16 cellular contexts compared by ENCODE assay signal in genomic region chr5:143543358-143544255, GRCh38.
DNase-seq lines count a peak whose midpoint lies in the region; ATAC-seq and TF ChIP-seq lines count a peak whose summit lies in the region.
"Had no signal": no experiment of that assay in that cellular context is flagged by ENCODE, and none has a peak within 500 bp of the region (broad histone marks: within the 10 kb centered on the region; RNA-seq: fewer than 3 reads in every experiment).

No MANE protein-coding gene starts in this region.

- peak overlapping the region; percentile 96 for H2BK15ac ChIP-seq in IMR-90 (ENCODE audit: low read depth, low read length)

- no peak for TF ChIP-seq EP300 in ovary (IDR thresholded peaks at IDR 0.05)

- no peak overlapping the region for H2AK9ac ChIP-seq in IMR-90 (replicated peaks; ENCODE audit: low read depth, low read length, poor library complexity)

- H4K8ac ChIP-seq in IMR-90 (ENCODE audit: low read depth in 2 of 2, low read length in 2 of 2), result peak overlapping the region; percentile 70 to 96; a peak in 3 of 4 replicates

- H3K27me3 ChIP-seq in IMR-90 (ENCODE audit: control insufficient read depth, insufficient read depth, low read length) (no peaks in the 10 kb centered on the region), ovary (no peaks in the 10 kb centered on the region)
- H3K27me3 ChIP-seq: cardiac muscle cell, upper lobe of left lung had no signal

- no CpG with 5 or more reads among the region's 2 CpGs for WGBS in IMR-90 (ENCODE audit: extremely low coverage in 2 of 2, insufficient read length in 1 of 2), 2 experiments
- 51 to 71% (median 55%) methylated on average over 2 of the region's 2 CpGs for WGBS in ovary, 3 donors

- ATAC-seq in IMR-90 (ENCODE audit: low read depth), result peak; percentile 93
- ATAC-seq in GM21737 (IDR thresholded peaks at IDR 0.05; ENCODE audit: unreplicated experiment), result no peak
- ATAC-seq: activated CD8-positive, alpha-beta T cell treated with anti-CD3 and anti-CD28 coated beads for 36 hours; K562 had no signal

- 0 out of 2 replicates have a peak overlapping the region, but pooled peaks have one; percentile 44 for H3K9ac ChIP-seq in IMR-90 (ENCODE audit: low read depth, low read length)

- H3K4ac ChIP-seq in IMR-90 (ENCODE audit: low read depth, low read length), result peak overlapping the region; percentile 96

- H2BK20ac ChIP-seq in IMR-90 (ENCODE audit: low read depth, low read length), result peak overlapping the region; percentile 93

- peak overlapping the region; percentile 96 for H3K14ac ChIP-seq in IMR-90 (replicated peaks; ENCODE audit: low read depth, low read length)

- peak overlapping the region; percentile 42; the same call in 1 of the 2 replicates for H3K56ac ChIP-seq in IMR-90 (ENCODE audit: extremely low read depth, insufficient read depth, low read length)

- peak overlapping the region; percentile 87; the same call in 1 of the 2 replicates for H4K91ac ChIP-seq in IMR-90 (ENCODE audit: insufficient read depth, low read depth, low read length)

- no peak for TF ChIP-seq RAD21 in IMR-90 (IDR thresholded peaks at IDR 0.05; ENCODE audit: low read length)

- no TSS peak for BruUV-seq in IMR-90 (replicated peaks; lab: Mats Ljungman, UMichigan)

- CTCF ChIA-PET in IMR-90 (lab: Yijun Ruan, JAX), result interaction anchor here (0.6 to 1.5 kb wide), 2 partner anchors 9 to 602 kb away, joined by 3 to 4 read pairs; no protein-coding TSS in a partner anchor

- H3K9me1 ChIP-seq in IMR-90 (ENCODE audit: insufficient read depth, low read length), result no peaks in the 10 kb centered on the region; the same call in 1 of the 2 replicates

- intact Hi-C loops in IMR-90 (cut with micrococcal nuclease), result loop anchor here (5.0 kb wide), 1 partner anchor 214 kb away; no protein-coding TSS in a partner anchor
- intact Hi-C loops in ovary (cut with DNase I), result no loop called here

- peak; percentile 25 for DNase-seq in ACHN
- DNase-seq in IMR-90, result peak; percentile 76
- DNase-seq in cardiac fibroblast (ENCODE audit: low read depth in 2 of 2), result peak; percentile 42 to 60
- DNase-seq in kidney tubule cell (ENCODE audit: low spot score), result peak; percentile 54
- no peak for DNase-seq in NCI-H2227 treated with DMSO at 0.1 percent for 48 hours (lab: John Stamatoyannopoulos, UW)
- DNase-seq in ovary, result no peak
- no peak for DNase-seq in NCI-H2227 (lab: John Stamatoyannopoulos, UW; ENCODE audit: unreplicated experiment)
- DNase-seq: activated CD8-positive, alpha-beta T cell treated with anti-CD3 and anti-CD28 coated beads for 36 hours; activated effector memory CD4-positive, alpha-beta T cell treated with Interleukin-2 at 50 U/mL for 16 hours; NCI-H748 treated with DMSO at 0.1 percent for 48 hours; SHP77 treated with DMSO at 0.1 percent for 48 hours; stimulated activated CD4-positive, alpha-beta T cell treated with anti-CD3 and anti-CD28 coated beads, Interleukin-1b, Interleukin-23, amount 100 ng/mL, for 48 hours; upper lobe of left lung had no signal

- H3K4me1 ChIP-seq in IMR-90 (ENCODE audit: control insufficient read depth, insufficient read depth, low read length) (peaks cover 10% of the 10 kb centered on the region), ovary (ENCODE audit: insufficient read depth) (no peaks in the 10 kb centered on the region)
- H3K4me1 ChIP-seq: upper lobe of left lung had no signal

- peak overlapping the region; percentile 100 for H4K5ac ChIP-seq in IMR-90 (ENCODE audit: low read depth, low read length)

- peak overlapping the region; percentile 94 for H2BK120ac ChIP-seq in IMR-90 (ENCODE audit: low read depth, low read length)

- H3K36me3 ChIP-seq in IMR-90 (ENCODE audit: control insufficient read depth, insufficient read depth, low read length) (no peaks in the 10 kb centered on the region), ovary (no peaks in the 10 kb centered on the region)
- H3K36me3 ChIP-seq: cardiac muscle cell, upper lobe of left lung had no signal

- no peak for TF ChIP-seq POLR2A in IMR-90 (IDR thresholded peaks at IDR 0.05; ENCODE audit: low read depth, low read length)
- no peak for TF ChIP-seq POLR2A in ovary (IDR thresholded peaks at IDR 0.05)

- TF ChIP-seq CTCF in IMR-90 (conservative IDR thresholded peaks at IDR 0.05; ENCODE audit: low read depth, low read length), result no peak
- no peak for TF ChIP-seq CTCF in cardiac fibroblast (IDR thresholded peaks at IDR 0.05; ENCODE audit: low read depth, low read length)
- TF ChIP-seq CTCF in ovary (IDR thresholded peaks at IDR 0.05), result no peak

- POLR2A ChIA-PET in IMR-90 (lab: Charles Lee; ENCODE audit: unreplicated experiment), result interaction anchor here (0.6 kb wide), 1 partner anchor 158 kb away, joined by 3 read pairs; no protein-coding TSS in a partner anchor

- H3K4me2 ChIP-seq in IMR-90 (ENCODE audit: low read depth, low read length), result peak overlapping the region; percentile 96

- H3K9me3 ChIP-seq in IMR-90 (ENCODE audit: control insufficient read depth, insufficient read depth, low read length) (peaks cover 2% of the 10 kb centered on the region), ovary (peaks cover 0 to 3% of the 10 kb centered on the region in 2 donors)

- in situ Hi-C loops in ACHN (cut with HindIII; ENCODE audit: low pct_ligation_motif_present, low pct_unique_long_range_greater_than_20kb, low sequenced_read_pairs), result no loop called here
- in situ Hi-C loops in IMR-90 (cut with MboI; ENCODE audit: low sequenced_read_pairs), result no loop called here

- peak overlapping the region; percentile 98 for H3K23ac ChIP-seq in IMR-90 (ENCODE audit: low read depth, low read length)

- H3K4me3 ChIP-seq in IMR-90 (ENCODE audit: insufficient read depth, low read depth, low read length) (no peak overlapping the region), cardiac fibroblast (replicated peaks in 1 of 2; ENCODE audit: low read depth in 2 of 2, low read length in 2 of 2) (no peak overlapping the region), ovary (no peak overlapping the region)
- H3K4me3 ChIP-seq: cardiac muscle cell, K562, upper lobe of left lung had no signal

- H3K27ac ChIP-seq in IMR-90 (ENCODE audit: insufficient read depth, low read length), result peak overlapping the region; percentile 98
- no peak overlapping the region for H3K27ac ChIP-seq in ovary
- H3K27ac ChIP-seq: cardiac muscle cell, upper lobe of left lung had no signal

- peak overlapping the region; percentile 99 for H2BK5ac ChIP-seq in IMR-90 (ENCODE audit: low read depth, low read length, poor library complexity, severe bottlenecking)

- peak overlapping the region; percentile 100 for H3K18ac ChIP-seq in IMR-90 (ENCODE audit: low read depth, low read length)

- dilution Hi-C loops in IMR-90 (cut with HindIII; ENCODE audit: low sequenced_read_pairs, unreplicated experiment), result no loop called here

- peak overlapping the region; percentile 75 for H2AFZ ChIP-seq in IMR-90 (replicated peaks; ENCODE audit: low read length, poor library complexity)

- H3K79me1 ChIP-seq in IMR-90 (ENCODE audit: low read depth in 1 of 2, low read length in 2 of 2), result no peaks in the 10 kb centered on the region

- H4K20me1 ChIP-seq in IMR-90 (ENCODE audit: insufficient read depth, low read length), result no peaks in the 10 kb centered on the region

- peak overlapping the region; percentile 81; the same call in 1 of the 2 replicates for H2AK5ac ChIP-seq in IMR-90 (ENCODE audit: low read depth, low read length)

TF ChIP-seq in IMR-90, 13 proteins besides CTCF, POLR2A, EP300 and RAD21:
- TF ChIP-seq NFE2L2 (IDR thresholded peaks at IDR 0.05; ENCODE audit: low read depth, low read length), result no peak
- 0 out of 2 replicates have a peak, but pooled peaks have one; percentile 36 for TF ChIP-seq FOS (IDR thresholded peaks at IDR 0.05; ENCODE audit: low read depth, low read length)

Comparison
In these comparisons a context has a peak if more than half of its experiments do, and no peak if none do; other contexts are left out.
1. DNase-seq: peak in ACHN (single experiment), IMR-90 (single experiment), cardiac fibroblast (2 of 2) and kidney tubule cell (single experiment); none in NCI-H2227 treated with DMSO at 0.1 percent for 48 hours (single experiment), ovary (0 of 5) and NCI-H2227 (single experiment).